In genomic region chr7:27115161-27116018, GRCh38 we compare ENCODE assay signal across 8 cellular contexts. TPM values are rescaled to one million over a fixed set of nuclear protein-coding genes. Genes with fewer than 3 reads are reported as not detected.
DNase-seq lines count a peak whose midpoint lies in the region; TF ChIP-seq lines count a peak whose summit lies in the region.
"Had no signal": no experiment of that assay in that cellular context is flagged by ENCODE, and none has a peak within 500 bp of the region (broad histone marks: within the 10 kb centered on the region; RNA-seq: fewer than 3 reads in every experiment).

No MANE protein-coding gene starts in this region.

- peak overlapping the region; percentile 75 to 86 for H3K9ac ChIP-seq in mucosa of rectum (ENCODE audit: low read depth in 1 of 2, low read length in 2 of 2)

- H3K4me3 ChIP-seq in ascending aorta: peak overlapping the region; percentile 63 to 66
- H3K4me3 ChIP-seq in mucosa of rectum (ENCODE audit: low read length in 2 of 2): peak overlapping the region; percentile 68 to 69
- H3K4me3 ChIP-seq: MG63 had no signal

- no peak for TF ChIP-seq CTCF in ascending aorta (IDR thresholded peaks at IDR 0.05)

- peak overlapping the region; percentile 89 to 97 for H3K27ac ChIP-seq in ascending aorta
- H3K27ac ChIP-seq in mucosa of rectum (ENCODE audit: low read depth in 2 of 2, low read length in 2 of 2): peak overlapping the region; percentile 88 to 92

- DNase-seq in EH (ENCODE audit: low read depth) (peak; percentile 54), ascending aorta (ENCODE audit: low spot score in 2 of 2) (no peak), AG20443 (ENCODE audit: low spot score) (no peak), GM19238 (ENCODE audit: insufficient read length, low spot score) (no peak)
- DNase-seq in activated CD4-positive, alpha-beta T cell treated with anti-CD3 and anti-CD28 coated beads, Interleukin-2, amount 50 U/mL, for 4 hours: no peak
- DNase-seq: CD4-positive, alpha-beta memory T cell; MG63 had no signal

- H3K27me3 ChIP-seq in ascending aorta (no peaks in the 10 kb centered on the region), mucosa of rectum (ENCODE audit: control insufficient read depth in 2 of 2, insufficient read depth in 2 of 2, low read length in 2 of 2) (no peaks in the 10 kb centered on the region)
- H3K27me3 ChIP-seq: MG63 had no signal

- H3K36me3 ChIP-seq in ascending aorta: no peaks in the 10 kb centered on the region
- H3K36me3 ChIP-seq in mucosa of rectum (ENCODE audit: control insufficient read depth in 2 of 2, insufficient read depth in 2 of 2, low read length in 2 of 2): peaks cover 0 to 2% of the 10 kb centered on the region in 2 donors
- H3K36me3 ChIP-seq: MG63 had no signal

- intact Hi-C loops in ascending aorta (cut with DNase I): loop anchor here (2.0 to 10.0 kb wide), 3 partner anchors 15 to 1299 kb away; partner anchors contain the start of genes CREB5 and HOXA4

- H3K4me1 ChIP-seq in ascending aorta (peaks cover under 1 to 19% of the 10 kb centered on the region in 2 donors), mucosa of rectum (ENCODE audit: control insufficient read depth in 2 of 2, insufficient read depth in 2 of 2, low read length in 2 of 2) (peaks cover 62 to 77% of the 10 kb centered on the region in 2 donors)

- no peaks in the 10 kb centered on the region for H3K9me3 ChIP-seq in ascending aorta
- no peaks in the 10 kb centered on the region for H3K9me3 ChIP-seq in mucosa of rectum (ENCODE audit: control insufficient read depth in 2 of 2, low read length in 2 of 2)
- H3K9me3 ChIP-seq: MG63 had no signal

RNA-seq across cellular contexts. Expression of gene HOXA2, which starts 12.9 kb away (rescaled TPM):
- 36.5 TPM for total RNA-seq in ascending aorta
- total RNA-seq: CD4-positive, alpha-beta memory T cell had no signal

RNA-seq across cellular contexts. Expression of gene HOXA4, which starts 15.2 kb away (rescaled TPM):
- 2.1 TPM for total RNA-seq in ascending aorta

RNA-seq across cellular contexts. Expression of gene HOXA1, which starts 19.6 kb away (rescaled TPM):
- not detected for total RNA-seq in ascending aorta

RNA-seq across cellular contexts. Expression of gene HOXA5, which starts 28.1 kb away (rescaled TPM):
- total RNA-seq in ascending aorta: 22.0 TPM
- total RNA-seq: CD4-positive, alpha-beta memory T cell had no signal

RNA-seq across cellular contexts. Expression of gene HOXA6, which starts 32.2 kb away (rescaled TPM):
- 15.3 TPM for total RNA-seq in ascending aorta
- total RNA-seq: CD4-positive, alpha-beta memory T cell had no signal
